25 cellular contexts compared by ENCODE assay signal in the genomic region with DNA sequence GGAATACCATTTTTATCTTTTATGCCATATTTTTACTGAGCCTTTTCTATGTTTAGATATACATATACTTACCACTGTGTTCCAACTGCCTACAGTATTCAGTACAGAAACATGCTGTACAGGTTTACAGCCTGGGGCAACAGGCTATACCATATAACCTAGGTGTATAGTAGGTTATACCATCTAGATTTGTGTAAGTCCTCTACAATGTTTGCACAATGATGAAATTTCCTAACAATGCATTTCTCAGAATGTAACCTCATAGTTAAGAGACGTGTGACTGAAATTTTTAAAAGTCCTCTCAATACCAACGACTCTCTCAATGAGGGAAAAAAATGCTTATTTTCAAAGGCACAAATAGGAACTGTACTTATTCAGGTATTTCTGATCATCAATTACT. TPM values are rescaled to one million over a fixed set of nuclear protein-coding genes. Genes with fewer than 3 reads are reported as not detected.
DNase-seq lines count a peak whose midpoint lies in the region; ATAC-seq, FAIRE-seq and TF ChIP-seq lines count a peak whose summit lies in the region.
"Had no signal": no experiment of that assay in that cellular context is flagged by ENCODE, and none has a peak within 500 bp of the region (broad histone marks: within the 10 kb centered on the region; RNA-seq: fewer than 3 reads in every experiment).

No MANE protein-coding gene starts in this region.

- POLR2A ChIA-PET in A549 (lab: Yijun Ruan, JAX) (no interaction called here), PC-9 (lab: Charles Lee; ENCODE audit: unreplicated experiment) (no interaction called here)
- POLR2A ChIA-PET in naive thymus-derived CD4-positive, alpha-beta T cell (lab: Charles Lee), result no interaction called here

- BruUV-seq in PC-9 (replicated peaks; lab: Mats Ljungman, UMichigan), result no TSS peak

- H3K27ac ChIP-seq in A549, result peak overlapping the region in 1 of 2 experiments; percentile 48; a peak in 2 of 6 replicates
- H3K27ac ChIP-seq in PC-9, result peak overlapping the region; percentile 35
- H3K27ac ChIP-seq in epithelial cell of prostate, result peak overlapping the region; percentile 33
- H3K27ac ChIP-seq in naive thymus-derived CD4-positive, alpha-beta T cell (ENCODE audit: low read depth, low read length), result no peak overlapping the region
- H3K27ac ChIP-seq: BLaER1 treated with 17β-estradiol and CSF1 and Interleukin-3, amounts not matched to agents 10 nM and 100 nM; Peyer's patch had no signal

- H3K36me3 ChIP-seq in PC-9 (ENCODE audit: low read depth), result 0 out of 2 replicates have a peak, but pooled peaks cover 8% of the 10 kb centered on the region
- no peaks in the 10 kb centered on the region for H3K36me3 ChIP-seq in naive thymus-derived CD4-positive, alpha-beta T cell (ENCODE audit: control insufficient read depth in 2 of 3, insufficient read depth in 3 of 3, low read length in 3 of 3)

- H3K9me2 ChIP-seq in PC-9 (ENCODE audit: insufficient read depth), result no peaks in the 10 kb centered on the region

- H3K4me2 ChIP-seq in A549, result peak overlapping the region; percentile 46; the same call in 2 of the 3 replicates
- H3K4me2 ChIP-seq in PC-9, result no peak overlapping the region
- H3K4me2 ChIP-seq: BLaER1 treated with 17β-estradiol and CSF1 and Interleukin-3, amounts not matched to agents 10 nM and 100 nM had no signal

- TF ChIP-seq EP300 in A549 (IDR thresholded peaks at IDR 0.05), result no peak

- no peaks in the 10 kb centered on the region for H4K20me1 ChIP-seq in PC-9 (ENCODE audit: insufficient read depth)

- no peak overlapping the region for H3K27ac Mint-ChIP-seq in naive thymus-derived CD4-positive, alpha-beta T cell
- H3K27ac Mint-ChIP-seq: CD4-positive, alpha-beta T cell; T-helper 1 cell treated with Interleukin-12 subunit alpha and Interleukin-12 subunit beta and Interleukin-4 antibody, amounts not matched to agents 30 μg/mL and 1 μg/mL, for 36 hours had no signal

- TF ChIP-seq RAD21 in A549 (conservative IDR thresholded peaks at IDR 0.05 in 1 of 2, IDR thresholded peaks at IDR 0.05 in 1 of 2), result no peak

- WGBS in A549 (ENCODE audit: missing lambda C conversion rate), result 22% methylated on average over 2 of the region's 2 CpGs

- peaks cover 13% of the 10 kb centered on the region for H3K4me1 ChIP-seq in A549
- peaks cover 9% of the 10 kb centered on the region; the same call in 1 of the 2 replicates for H3K4me1 ChIP-seq in PC-9 (replicated peaks; ENCODE audit: insufficient read depth)
- no peaks in the 10 kb centered on the region for H3K4me1 ChIP-seq in naive thymus-derived CD4-positive, alpha-beta T cell (ENCODE audit: control insufficient read depth in 2 of 2, insufficient read depth in 2 of 2, low read length in 2 of 2)
- H3K4me1 ChIP-seq: BLaER1 treated with 17β-estradiol and CSF1 and Interleukin-3, amounts not matched to agents 10 nM and 100 nM; Peyer's patch had no signal

- peak; percentile 79 for FAIRE-seq in A549 (lab: Jason Lieb, UNC)
- FAIRE-seq: GM18507, H54 had no signal

- H3K27me3 Mint-ChIP-seq in naive thymus-derived CD4-positive, alpha-beta T cell, result no peaks in the 10 kb centered on the region
- H3K27me3 Mint-ChIP-seq: CD4-positive, alpha-beta T cell had no signal

- no peak overlapping the region for H3K4me3 ChIP-seq in A549
- no peak overlapping the region for H3K4me3 ChIP-seq in PC-9
- no peak overlapping the region for H3K4me3 ChIP-seq in naive thymus-derived CD4-positive, alpha-beta T cell (ENCODE audit: low read length)
- H3K4me3 ChIP-seq: BLaER1 treated with 17β-estradiol and CSF1 and Interleukin-3, amounts not matched to agents 10 nM and 100 nM; Peyer's patch had no signal

- H3K79me2 ChIP-seq in PC-9 (ENCODE audit: low read depth), result no peaks in the 10 kb centered on the region

- in situ Hi-C loops in ACHN (cut with HindIII; ENCODE audit: low pct_ligation_motif_present, low pct_unique_long_range_greater_than_20kb, low sequenced_read_pairs), result no loop called here

- no peak for TF ChIP-seq POLR2A in A549 (IDR thresholded peaks at IDR 0.05; ENCODE audit: low read length)

- no peak for TF ChIP-seq CTCF in A549 (IDR thresholded peaks at IDR 0.05)
- TF ChIP-seq CTCF in PC-9 (conservative IDR thresholded peaks at IDR 0.05), result no peak

- CTCF ChIA-PET in A549 (lab: Yijun Ruan, JAX), result interaction anchor here (0.9 to 3.0 kb wide), 6 partner anchors 8 to 354 kb away, joined by 3 to 71 read pairs (median 10); a partner anchor contains a TSS
- CTCF ChIA-PET in PC-9 (lab: Charles Lee), result interaction anchor here (0.6 to 1.3 kb wide), 3 partner anchors 21 to 998 kb away, joined by 4 to 7 read pairs (median 6); a partner anchor contains a TSS
- CTCF ChIA-PET in naive thymus-derived CD4-positive, alpha-beta T cell (lab: Charles Lee), result interaction anchor here (1.0 to 1.6 kb wide), 5 partner anchors 9 to 352 kb away, joined by 4 to 5 read pairs (median 5); no protein-coding TSS in a partner anchor

- no peaks in the 10 kb centered on the region for H3K27me3 ChIP-seq in PC-9 (ENCODE audit: insufficient read depth, low read depth)
- H3K27me3 ChIP-seq in naive thymus-derived CD4-positive, alpha-beta T cell (ENCODE audit: control insufficient read depth in 2 of 2, insufficient read depth in 2 of 2, low read length in 2 of 2), result no peaks in the 10 kb centered on the region
- H3K27me3 ChIP-seq: BLaER1 treated with 17β-estradiol and CSF1 and Interleukin-3, amounts not matched to agents 10 nM and 100 nM; Peyer's patch had no signal

- H3K4me3 Mint-ChIP-seq in naive thymus-derived CD4-positive, alpha-beta T cell, result no peak overlapping the region
- H3K4me3 Mint-ChIP-seq: CD4-positive, alpha-beta T cell; T-helper 1 cell treated with Interleukin-12 subunit alpha and Interleukin-12 subunit beta and Interleukin-4 antibody, amounts not matched to agents 30 μg/mL and 1 μg/mL, for 36 hours had no signal

- peaks cover 0 to 3% (median 0%) of the 10 kb centered on the region in 11 donors for H3K9me3 Mint-ChIP-seq in naive thymus-derived CD4-positive, alpha-beta T cell
- H3K9me3 Mint-ChIP-seq: CD4-positive, alpha-beta T cell; T-helper 1 cell treated with Interleukin-12 subunit alpha and Interleukin-12 subunit beta and Interleukin-4 antibody, amounts not matched to agents 30 μg/mL and 1 μg/mL, for 36 hours had no signal

- H3K4me1 Mint-ChIP-seq in naive thymus-derived CD4-positive, alpha-beta T cell, result no peaks in the 10 kb centered on the region

- peaks cover 12% of the 10 kb centered on the region for H3F3A ChIP-seq in PC-9 (ENCODE audit: insufficient read depth, low read depth)

- H3K36me3 Mint-ChIP-seq in naive thymus-derived CD4-positive, alpha-beta T cell, result peaks cover 0 to 27% (median 13%) of the 10 kb centered on the region in 5 donors

- H2AFZ ChIP-seq in PC-9, result no peak overlapping the region

- H3K9me3 ChIP-seq in A549, result no peaks in the 10 kb centered on the region
- H3K9me3 ChIP-seq in PC-9 (ENCODE audit: insufficient read depth, low read depth), result no peaks in the 10 kb centered on the region
- H3K9me3 ChIP-seq in naive thymus-derived CD4-positive, alpha-beta T cell (ENCODE audit: control insufficient read depth in 2 of 3, low read length in 3 of 3), result no peaks in the 10 kb centered on the region
- H3K9me3 ChIP-seq: Peyer's patch had no signal

- intact Hi-C loops in PC-9 (cut with micrococcal nuclease; ENCODE audit: unreplicated experiment), result loop anchor here (5.0 kb wide), 3 partner anchors 181 to 444 kb away; a partner anchor contains a TSS
- intact Hi-C loops in naive thymus-derived CD4-positive, alpha-beta T cell (cut with micrococcal nuclease), result loop anchor here in 1 of 2 donors (2.0 kb wide), 1 partner anchor 49 kb away; no protein-coding TSS in a partner anchor

- peak; percentile 45 to 64; a peak in 5 of 6 replicates for ATAC-seq in A549
- no peak for ATAC-seq in naive thymus-derived CD4-positive, alpha-beta T cell

- DNase-seq in A549 (ENCODE audit: low read depth in 1 of 2, low spot score in 1 of 2), result no peak
- DNase-seq in DMS53 treated with DMSO at 0.1 percent for 48 hours (lab: John Stamatoyannopoulos, UW; ENCODE audit: unreplicated experiment), result peak; percentile 6
- DNase-seq in PC-9, result peak in 1 of 2 experiments; percentile 70
- no peak for DNase-seq in epithelial cell of prostate (ENCODE audit: low read depth, low spot score)
- DNase-seq in naive thymus-derived CD4-positive, alpha-beta T cell, result no peak
- no peak for DNase-seq in NCI-H82 treated with DMSO at 0.1 percent for 48 hours (lab: John Stamatoyannopoulos, UW; ENCODE audit: unreplicated experiment)
- DNase-seq in ACHN, result no peak
- no peak for DNase-seq in SKM-1 (lab: John Stamatoyannopoulos, UW; ENCODE audit: unreplicated experiment)
- DNase-seq: 8988T; CD4-positive, alpha-beta T cell; COR-L47; DMS 273 treated with DMSO at 0.1 percent for 48 hours; DND-41; KBM-7; NCI-H2029 treated with DMSO at 0.1 percent for 48 hours; NCI-H226; NCI-H510A treated with DMSO at 0.1 percent for 48 hours; NCI-H748 treated with DMSO at 0.1 percent for 48 hours; Peyer's patch; SHP77 treated with DMSO at 0.1 percent for 48 hours; SW 1271 had no signal

TF ChIP-seq in A549, 52 proteins besides CTCF, POLR2A, EP300 and RAD21:
- TF ChIP-seq CEBPB (IDR thresholded peaks at IDR 0.05) (peak in 1 of 2 experiments; percentile 30; a peak in 2 of 4 replicates), EHMT2 (IDR thresholded peaks at IDR 0.05; ENCODE audit: low read depth) (no peak)

RNA-seq across cellular contexts. Expression of a gene that starts 21.7 kb away (rescaled TPM):
- 47.2 and 61.8 TPM in 2 replicates for polyA plus RNA-seq in A549 (2011; rRNA removed)
- polyA plus RNA-seq in A549 (2012; cell fraction: cytosol; rRNA removed), result 13.3 and 17.1 TPM in 2 replicates
- 9.0 and 9.9 TPM in 2 replicates for polyA plus RNA-seq in A549 (2012; cell fraction: nucleus; rRNA removed)
- polyA plus RNA-seq in A549 (2017; fragmentation: RNase III; extraction: RNeasy Plus Mini Kit Qiagen cat#74134 plus additional on column Dnase treatment), result 21.5 to 23.3 TPM (median 22.0 TPM) in 3 replicates
- polyA minus RNA-seq in A549 (2011; rRNA and poly(A)+ RNA removed), result 104 and 105 TPM in 2 replicates
- total RNA-seq in PC-9 (2021), result 18.4 and 24.7 TPM in 2 replicates
- 10 to 100 TPM in 1 of 5 experiments, 1 to 10 TPM in 4; 7.3 to 33.5 (median 8.6) TPM for total RNA-seq in naive thymus-derived CD4-positive, alpha-beta T cell
- 1 to 10 TPM; 8.3 to 9.9 TPM for polyA plus RNA-seq in naive thymus-derived CD4-positive, alpha-beta T cell

RNA-seq across cellular contexts. Expression of a gene that starts 21.9 kb away (rescaled TPM):
- 28.5 and 30.2 TPM in 2 replicates for polyA plus RNA-seq in A549 (2011; rRNA removed)
- polyA plus RNA-seq in A549 (2012; cell fraction: cytosol; rRNA removed), result 17.7 and 27.4 TPM in 2 replicates
- 20.6 and 27.2 TPM in 2 replicates for polyA plus RNA-seq in A549 (2012; cell fraction: nucleus; rRNA removed)
- polyA plus RNA-seq in A549 (2017; fragmentation: RNase III; extraction: RNeasy Plus Mini Kit Qiagen cat#74134 plus additional on column Dnase treatment), result 22.0 to 25.1 TPM (median 22.3 TPM) in 3 replicates
- polyA minus RNA-seq in A549 (2011; rRNA and poly(A)+ RNA removed), result 21.5 and 31.1 TPM in 2 replicates
- 22.5 TPM in 2 replicates for total RNA-seq in PC-9 (2021)
- total RNA-seq in naive thymus-derived CD4-positive, alpha-beta T cell, result 10 to 100 TPM in 1 of 5 experiments, 1 to 10 TPM in 1, under 1 TPM in 3; 0.27 to 63.0 (median 0.78) TPM
- polyA plus RNA-seq in naive thymus-derived CD4-positive, alpha-beta T cell, result under 1 TPM; 0.37 to 0.54 TPM
